In the genomic region with DNA sequence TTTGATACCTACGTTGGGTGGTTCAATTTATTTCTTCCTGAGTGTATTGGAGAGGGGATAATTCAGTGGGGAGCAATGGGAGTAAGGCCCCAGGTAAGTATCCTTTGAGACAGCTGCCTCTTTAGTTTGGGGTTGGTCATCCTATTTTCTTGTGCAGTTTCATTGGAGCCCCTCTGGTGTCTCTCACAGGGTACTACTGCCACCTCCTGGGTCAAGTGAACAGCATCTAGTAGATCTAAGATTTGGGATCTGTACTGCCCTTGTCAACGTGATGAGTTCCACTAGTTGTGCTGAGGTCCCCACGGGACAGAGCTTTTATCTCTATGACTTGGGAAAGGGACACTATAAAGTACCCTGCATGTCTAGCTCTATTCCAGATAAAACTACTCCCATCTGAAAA, we compare ENCODE assay signal across 9 cellular contexts.
DNase-seq lines count a peak whose midpoint lies in the region; ATAC-seq and TF ChIP-seq lines count a peak whose summit lies in the region.
"Had no signal": no experiment of that assay in that cellular context is flagged by ENCODE, and none has a peak within 500 bp of the region (broad histone marks: within the 10 kb centered on the region; RNA-seq: fewer than 3 reads in every experiment).

No MANE protein-coding gene starts in this region.

- DNase-seq in EL (peak; percentile 33), SK-MEL-5 (ENCODE audit: low read depth, low spot score) (peak; percentile 76), breast epithelium (ENCODE audit: low spot score in 2 of 2) (no peak), left lobe of liver (ENCODE audit: low spot score) (no peak)
- peak; percentile 18 for DNase-seq in stimulated activated naive B cell treated with anti-CD40 and anti-IgM and Interleukin-4, amounts not matched to agents 10 μg/mL and 1 μg/mL and 100 μg/mL, for 72 hours

- H3K4me1 ChIP-seq in breast epithelium = no peaks in the 10 kb centered on the region

- ATAC-seq in GM19328 (IDR thresholded peaks at IDR 0.05; ENCODE audit: unreplicated experiment) = peak; percentile 82
- ATAC-seq in HG03439 (IDR thresholded peaks at IDR 0.05; ENCODE audit: unreplicated experiment) = peak; percentile 84
- ATAC-seq in left lobe of liver = peak; percentile 78
- peak; percentile 86 to 90 for ATAC-seq in stimulated activated naive B cell treated with anti-CD40 and anti-IgM and Interleukin-4, amounts not matched to agents 10 μg/mL and 1 μg/mL and 100 μg/mL, for 72 hours (replicated peaks)
- ATAC-seq in GM21367 (IDR thresholded peaks at IDR 0.05; ENCODE audit: unreplicated experiment) = no peak

- no peak overlapping the region for H3K4me3 ChIP-seq in breast epithelium

- H3K4me1 Mint-ChIP-seq in stimulated activated naive B cell treated with anti-CD40 and anti-IgM and Interleukin-4, amounts not matched to agents 10 μg/mL and 1 μg/mL and 100 μg/mL, for 72 hours = no peaks in the 10 kb centered on the region
- H3K4me1 Mint-ChIP-seq: central memory CD8-positive, alpha-beta T cell had no signal

- intact Hi-C loops in breast epithelium (cut with DNase I; ENCODE audit: low total_unique reads) = no loop called here

- no peaks in the 10 kb centered on the region for H3K36me3 ChIP-seq in breast epithelium

- no peak overlapping the region for H3K4me3 Mint-ChIP-seq in stimulated activated naive B cell treated with anti-CD40 and anti-IgM and Interleukin-4, amounts not matched to agents 10 μg/mL and 1 μg/mL and 100 μg/mL, for 72 hours
- H3K4me3 Mint-ChIP-seq: central memory CD8-positive, alpha-beta T cell had no signal

- no peaks in the 10 kb centered on the region for H3K9me3 ChIP-seq in breast epithelium

- peaks cover 0 to 13% of the 10 kb centered on the region in 2 donors for H3K27me3 Mint-ChIP-seq in stimulated activated naive B cell treated with anti-CD40 and anti-IgM and Interleukin-4, amounts not matched to agents 10 μg/mL and 1 μg/mL and 100 μg/mL, for 72 hours
- H3K27me3 Mint-ChIP-seq: central memory CD8-positive, alpha-beta T cell had no signal

- no peak overlapping the region for H3K27ac Mint-ChIP-seq in stimulated activated naive B cell treated with anti-CD40 and anti-IgM and Interleukin-4, amounts not matched to agents 10 μg/mL and 1 μg/mL and 100 μg/mL, for 72 hours

- peak in 2 of 3 donors; percentile 35 to 39 for TF ChIP-seq CTCF in breast epithelium (IDR thresholded peaks at IDR 0.05)

- peaks cover 0 to 39% of the 10 kb centered on the region in 2 donors for H3K27me3 ChIP-seq in breast epithelium

- in situ Hi-C loops in SK-MEL-5 (cut with HindIII; ENCODE audit: low pct_unique_long_range_greater_than_20kb, low sequenced_read_pairs) = no loop called here

- no peak overlapping the region for H3K27ac ChIP-seq in breast epithelium

- TF ChIP-seq POLR2A in breast epithelium (IDR thresholded peaks at IDR 0.05) = no peak

- no peaks in the 10 kb centered on the region for H3K9me3 Mint-ChIP-seq in stimulated activated naive B cell treated with anti-CD40 and anti-IgM and Interleukin-4, amounts not matched to agents 10 μg/mL and 1 μg/mL and 100 μg/mL, for 72 hours
- H3K9me3 Mint-ChIP-seq: central memory CD8-positive, alpha-beta T cell had no signal

- H3K36me3 Mint-ChIP-seq in stimulated activated naive B cell treated with anti-CD40 and anti-IgM and Interleukin-4, amounts not matched to agents 10 μg/mL and 1 μg/mL and 100 μg/mL, for 72 hours = no peaks in the 10 kb centered on the region

Comparison
In these comparisons a context has a peak if more than half of its experiments do, and no peak if none do; other contexts are left out.
1. DNase-seq: peak in EL (single experiment), SK-MEL-5 (single experiment) and stimulated activated naive B cell treated with anti-CD40 and anti-IgM and Interleukin-4, amounts not matched to agents 10 μg/mL and 1 μg/mL and 100 μg/mL, for 72 hours (single experiment); none in breast epithelium (0 of 2) and left lobe of liver (single experiment).